In genomic region chr20:43691928-43692524, GRCh38 we compare ENCODE assay signal across 9 cellular contexts. TPM values are rescaled to one million over a fixed set of nuclear protein-coding genes. Genes with fewer than 3 reads are reported as not detected.
DNase-seq lines count a peak whose midpoint lies in the region; ATAC-seq, FAIRE-seq and TF ChIP-seq lines count a peak whose summit lies in the region.
"Had no signal": no experiment of that assay in that cellular context is flagged by ENCODE, and none has a peak within 500 bp of the region (broad histone marks: within the 10 kb centered on the region; RNA-seq: fewer than 3 reads in every experiment).

No MANE protein-coding gene starts in this region.

- peak; percentile 61 for TF ChIP-seq RAD21 in Ishikawa (IDR thresholded peaks at IDR 0.05; ENCODE audit: low read depth)
- TF ChIP-seq RAD21 in GM12878 (IDR thresholded peaks at IDR 0.05; ENCODE audit: insufficient read depth, low read depth, low read length): peak; percentile 88

- no peaks in the 10 kb centered on the region for H3K4me1 ChIP-seq in GM12878 (ENCODE audit: control insufficient read depth, insufficient read depth, low read length)

- in situ Hi-C loops in GM12878 (cut with MboI): loop anchor here (5.0 kb wide), 1 partner anchor 155 kb away; no protein-coding TSS in a partner anchor

- intact Hi-C loops in GM12878 (cut with micrococcal nuclease; ENCODE audit: unreplicated experiment): loop anchor here (1.0 to 5.0 kb wide), 2 partner anchors 154 to 245 kb away; no protein-coding TSS in a partner anchor

- H3K4me2 ChIP-seq in GM12878 (ENCODE audit: control insufficient read depth, insufficient read depth): no peak overlapping the region
- H3K4me2 ChIP-seq: BLaER1 treated with 17β-estradiol and CSF1 and Interleukin-3, amounts not matched to agents 10 nM and 100 nM had no signal

- no peak overlapping the region for H3K9ac ChIP-seq in GM12878 (ENCODE audit: control insufficient read depth, insufficient read depth, low read length)
- H3K9ac ChIP-seq: BLaER1 treated with 17β-estradiol and CSF1 and Interleukin-3, amounts not matched to agents 10 nM and 100 nM had no signal

- RAD21 ChIA-PET in GM12878 (lab: Charles Lee; ENCODE audit: unreplicated experiment): interaction anchor here (0.6 to 3.5 kb wide), 20 partner anchors 11 to 498 kb away, joined by 3 to 62 read pairs (median 4); partner anchors contain the start of gene IFT52

- peaks cover 12 to 13% of the 10 kb centered on the region in 2 experiments; a peak in 3 of 4 replicates for H3K36me3 ChIP-seq in GM12878 (ENCODE audit: control insufficient read depth in 2 of 2, insufficient read depth in 2 of 2, low read length in 1 of 2)

- no peaks in the 10 kb centered on the region for H4K20me1 ChIP-seq in GM12878 (ENCODE audit: control insufficient read depth, insufficient read depth)

- H3K27me3 ChIP-seq in GM12878 (replicated peaks in 1 of 2; ENCODE audit: control insufficient read depth in 2 of 2, insufficient read depth in 2 of 2, low read length in 1 of 2): no peaks in the 10 kb centered on the region
- H3K27me3 ChIP-seq: BLaER1 treated with 17β-estradiol and CSF1 and Interleukin-3, amounts not matched to agents 10 nM and 100 nM had no signal

- TF ChIP-seq EP300 in Ishikawa (IDR thresholded peaks at IDR 0.05; ENCODE audit: borderline replicate concordance) (no peak), GM12878 (IDR thresholded peaks at IDR 0.05; ENCODE audit: borderline replicate concordance in 1 of 2, control insufficient read depth in 1 of 2, low read depth in 2 of 2, low read length in 2 of 2) (no peak)

- ATAC-seq in GM12878: peak; percentile 98
- no peak for ATAC-seq in HG02981 (IDR thresholded peaks at IDR 0.05; ENCODE audit: unreplicated experiment)

- peak; percentile 17 for DNase-seq in NCI-H1694 (lab: John Stamatoyannopoulos, UW)
- DNase-seq in NCI-H1694 treated with DMSO at 0.1 percent for 48 hours (lab: John Stamatoyannopoulos, UW): no peak
- peak; percentile 20 for DNase-seq in T-helper 9 cell
- DNase-seq in GM12878 (ENCODE audit: low read depth, low spot score): no peak
- peak; percentile 38 for DNase-seq in medulla oblongata (ENCODE audit: extremely low spot score)
- DNase-seq in stromal cell of bone marrow (ENCODE audit: low read depth): peak; percentile 12

- H3K9me3 ChIP-seq in GM12878 (replicated peaks; ENCODE audit: control insufficient read depth, insufficient read depth, low read length): no peaks in the 10 kb centered on the region
- H3K9me3 ChIP-seq: BLaER1 treated with 17β-estradiol and CSF1 and Interleukin-3, amounts not matched to agents 10 nM and 100 nM had no signal

- WGBS in GM12878 (ENCODE audit: insufficient coverage, insufficient replicate concordance, low lambda C conversion rate, missing lambda C conversion rate): 95% methylated on average over 5 of the region's 5 CpGs

- SMC1A ChIA-PET in GM12878 (lab: Charles Lee; ENCODE audit: uncharacterized antibody, unreplicated experiment): interaction anchor here (0.7 to 6.5 kb wide), 21 partner anchors 11 to 498 kb away, joined by 3 to 70 read pairs (median 5); no protein-coding TSS in a partner anchor

- peak; percentile 76 for FAIRE-seq in GM12878 (lab: Jason Lieb, UNC)

- TF ChIP-seq POLR2A in GM12878 (IDR thresholded peaks at IDR 0.05; ENCODE audit: low read depth, low read length): no peak

- no peak overlapping the region for H3K27ac ChIP-seq in GM12878 (ENCODE audit: control insufficient read depth, insufficient read depth)
- H3K27ac ChIP-seq: BLaER1 treated with 17β-estradiol and CSF1 and Interleukin-3, amounts not matched to agents 10 nM and 100 nM had no signal

- BruUV-seq in GM12878 (replicated peaks; lab: Mats Ljungman, UMichigan): no TSS peak

- H2AFZ ChIP-seq in GM12878 (ENCODE audit: control insufficient read depth, low read depth, low read length): no peak overlapping the region; the same call in 1 of the 2 replicates

- peak; percentile 74 to 79 (median 76) for TF ChIP-seq CTCF in GM12878 (IDR thresholded peaks at IDR 0.05 in 2 of 3, conservative IDR thresholded peaks at IDR 0.05 in 1 of 3; ENCODE audit: control insufficient read depth in 2 of 3, extremely low read depth in 1 of 3, insufficient read depth in 1 of 3, low read depth in 3 of 3, low read length in 3 of 3)

- no peaks in the 10 kb centered on the region for H3K79me2 ChIP-seq in GM12878 (ENCODE audit: control insufficient read depth, insufficient read depth, low read length)

- CTCF ChIA-PET in GM12878 (lab: Yijun Ruan, JAX): interaction anchor here (0.6 to 3.4 kb wide), 45 partner anchors 9 to 591 kb away, joined by 3 to 100 read pairs (median 4); partner anchors contain the start of genes IFT52 and SRSF6

- H3K4me3 ChIP-seq in GM12878: no peak overlapping the region
- H3K4me3 ChIP-seq: BLaER1 treated with 17β-estradiol and CSF1 and Interleukin-3, amounts not matched to agents 10 nM and 100 nM had no signal

- POLR2A ChIA-PET in GM12878 (lab: Charles Lee): interaction anchor here (0.6 to 1.4 kb wide), 3 partner anchors 14 to 154 kb away, joined by 3 to 4 read pairs (median 3); no protein-coding TSS in a partner anchor

TF ChIP-seq in Ishikawa, 13 proteins besides CTCF, POLR2A, EP300 and RAD21 (continues in another document):
- TF ChIP-seq FOXM1 (IDR thresholded peaks at IDR 0.05; ENCODE audit: borderline replicate concordance, low read depth) (no peak), CEBPB (IDR thresholded peaks at IDR 0.05) (no peak), TCF12 (IDR thresholded peaks at IDR 0.05; ENCODE audit: low read depth) (no peak), TEAD4 (IDR thresholded peaks at IDR 0.05) (no peak), EGR1 (IDR thresholded peaks at IDR 0.05) (no peak), TAF1 (IDR thresholded peaks at IDR 0.05; ENCODE audit: low read depth) (no peak), USF1 (IDR thresholded peaks at IDR 0.05) (no peak), YY1 (IDR thresholded peaks at IDR 0.05; ENCODE audit: low read depth) (no peak), NFIC (IDR thresholded peaks at IDR 0.05) (no peak)

TF ChIP-seq in GM12878, 131 proteins besides CTCF, POLR2A, EP300 and RAD21 (continues in another document):
- TF ChIP-seq RUNX3 (IDR thresholded peaks at IDR 0.05; ENCODE audit: low read length): 0 out of 2 replicates have a peak, but pooled peaks have one; percentile 17

RNA-seq across cellular contexts. Expression of gene MYBL2, which starts 25.1 kb away (rescaled TPM):
- total RNA-seq in GM12878 (2013; cell fraction: nucleolus; rRNA removed): 8.7 and 9.0 TPM in 2 replicates
- total RNA-seq in GM12878 (2014; rRNA removed) (108 and 138 TPM in 2 replicates), GM12878 (2014; rRNA removed; fragmentation: Illumina TruSeq; extraction: Trizol) (50.0 and 63.4 TPM in 2 replicates), GM12878 (2021) (175 and 184 TPM in 2 replicates)
- polyA plus RNA-seq in GM12878 (2011; ENCODE audit: low read depth): 28.3 TPM
- polyA plus RNA-seq in GM12878 (2011; rRNA removed) (15.5 and 30.7 TPM in 2 replicates), GM12878 (2014; fragmentation: Illumina TruSeq; extraction: Trizol) (54.2 and 122 TPM in 2 replicates), GM12878 (2014; fragmentation: Nextera tagmentation; extraction: Ambion mirVana) (10 to 100 TPM in 1 of 2 experiments, 1 to 10 TPM in 1; 4.5 to 10.3 TPM), GM12878 (2014; rRNA removed) (85.1 and 106 TPM in 2 replicates), GM12878 (2016; fragmentation: Nextera tagmentation; extraction: Ambion mirVana) (100 to 1,000 TPM in 1 of 2 experiments, 10 to 100 TPM in 1; 44.1 to 213 TPM)
- 62.6 and 64.0 TPM in 2 replicates for polyA plus RNA-seq in GM12878 (2011; cell fraction: cytosol; rRNA removed)
- polyA plus RNA-seq in GM12878 (2011; cell fraction: nucleus; rRNA removed): 35.1 and 48.5 TPM in 2 replicates
- polyA plus RNA-seq in GM12878 (2012): 62.9 and 63.9 TPM in 2 replicates
- 31.9 and 48.8 TPM in 2 replicates for polyA minus RNA-seq in GM12878 (2011; rRNA and poly(A)+ RNA removed)
- 40.2 and 54.4 TPM in 2 replicates for polyA minus RNA-seq in GM12878 (2011; cell fraction: cytosol; rRNA and poly(A)+ RNA removed)
- polyA minus RNA-seq in GM12878 (2011; cell fraction: nucleus; rRNA and poly(A)+ RNA removed): 9.1 and 17.0 TPM in 2 replicates

RNA-seq across cellular contexts. Expression of gene GTSF1L, which starts 34.8 kb away (rescaled TPM):
- total RNA-seq in GM12878 (2013; cell fraction: nucleolus; rRNA removed): not detected in 2 replicates
- 1.5 and 2.1 TPM in 2 replicates for total RNA-seq in GM12878 (2014; rRNA removed)
- total RNA-seq in GM12878 (2014; rRNA removed; fragmentation: Illumina TruSeq; extraction: Trizol): 1.4 TPM in 2 replicates
- total RNA-seq in GM12878 (2021): 0.97 and 0.98 TPM in 2 replicates
- polyA plus RNA-seq in GM12878 (2011; ENCODE audit: low read depth): not detected
- polyA plus RNA-seq in GM12878 (2011; rRNA removed): 0.82 and 0.95 TPM in 2 replicates
- 0.67 and 0.85 TPM in 2 replicates for polyA plus RNA-seq in GM12878 (2011; cell fraction: cytosol; rRNA removed)
- polyA plus RNA-seq in GM12878 (2011; cell fraction: nucleus; rRNA removed): 0.40 and 1.3 TPM in 2 replicates
- polyA plus RNA-seq in GM12878 (2012): 0.20 and 0.24 TPM in 2 replicates
- polyA plus RNA-seq in GM12878 (2014; fragmentation: Illumina TruSeq; extraction: Trizol): 0.62 and 2.4 TPM in 2 replicates
- polyA plus RNA-seq in GM12878 (2014; fragmentation: Nextera tagmentation; extraction: Ambion mirVana): 1 to 10 TPM; 1.2 to 1.3 TPM
- 1.4 and 1.7 TPM in 2 replicates for polyA plus RNA-seq in GM12878 (2014; rRNA removed)
- polyA plus RNA-seq in GM12878 (2016; fragmentation: Nextera tagmentation; extraction: Ambion mirVana): under 1 TPM; 0.56 to 1.00 TPM
- polyA minus RNA-seq in GM12878 (2011; rRNA and poly(A)+ RNA removed): 0.36 and 0.44 TPM in 2 replicates
- not detected in 2 replicates for polyA minus RNA-seq in GM12878 (2011; cell fraction: cytosol; rRNA and poly(A)+ RNA removed)
- polyA minus RNA-seq in GM12878 (2011; cell fraction: nucleus; rRNA and poly(A)+ RNA removed): not detected in 2 replicates

Comparison
In these comparisons a context has a peak if more than half of its experiments do, and no peak if none do; other contexts are left out.
1. DNase-seq: peak in NCI-H1694 (single experiment), T-helper 9 cell (single experiment), medulla oblongata (single experiment) and stromal cell of bone marrow (single experiment); none in NCI-H1694 treated with DMSO at 0.1 percent for 48 hours (single experiment) and GM12878 (single experiment).